ENCODE assay signal across 8 cellular contexts in genomic region chr12:93441111-93441616, GRCh38. TPM values are rescaled to one million over a fixed set of nuclear protein-coding genes. Genes with fewer than 3 reads are reported as not detected.
DNase-seq lines count a peak whose midpoint lies in the region; ATAC-seq, FAIRE-seq and TF ChIP-seq lines count a peak whose summit lies in the region.

No MANE protein-coding gene starts in this region.

- intact Hi-C loops in CD4-positive, alpha-beta T cell (cut with DNase I, micrococcal nuclease) = loop anchor here (2.0 to 10.0 kb wide), 5 partner anchors 64 to 1018 kb away; partner anchors contain the start of genes CEP83 (in 1 of the 2), CRADD (in 1 of the 2), EEA1 (in 1 of the 2) and NUDT4 (in 1 of the 2)
- intact Hi-C loops in left colon (cut with DNase I, micrococcal nuclease) = no loop called here

- peak overlapping the region; percentile 96 for H3K4me3 Mint-ChIP-seq in CD4-positive, alpha-beta T cell
- peak overlapping the region; percentile 90 for H3K4me3 Mint-ChIP-seq in HFFc6

- H3K27me3 ChIP-seq in CD4-positive, alpha-beta T cell (ENCODE audit: control insufficient read depth, insufficient read depth, low read length) = no peaks in the 10 kb centered on the region
- no peaks in the 10 kb centered on the region for H3K27me3 ChIP-seq in bronchial epithelial cell (ENCODE audit: control insufficient read depth, insufficient read depth, low read length)

- H3K9me3 Mint-ChIP-seq in CD4-positive, alpha-beta T cell = no peaks in the 10 kb centered on the region
- H3K9me3 Mint-ChIP-seq in HFFc6 = no peaks in the 10 kb centered on the region

- no peak for TF ChIP-seq CTCF in CD4-positive, alpha-beta T cell (IDR thresholded peaks at IDR 0.05)
- TF ChIP-seq CTCF in HFFc6 (IDR thresholded peaks at IDR 0.05) = no peak
- TF ChIP-seq CTCF in bronchial epithelial cell (IDR thresholded peaks at IDR 0.05; ENCODE audit: insufficient read depth, low read length, severe bottlenecking) = no peak

- ATAC-seq in CD4-positive, alpha-beta T cell (ENCODE audit: poor library complexity) = no peak
- ATAC-seq in left colon (peak; percentile 48), GM21515 (IDR thresholded peaks at IDR 0.05; ENCODE audit: unreplicated experiment) (no peak)

- POLR2A ChIA-PET in CD4-positive, alpha-beta T cell (lab: Charles Lee) = interaction anchor here (0.6 to 2.4 kb wide), 13 partner anchors 12 to 1295 kb away, joined by 3 to 22 read pairs (median 6); partner anchors contain the start of genes BTG1, CRADD, EEA1 and MRPL42

- H3K4me3 ChIP-seq in bronchial epithelial cell (ENCODE audit: low read depth, low read length) = peak overlapping the region; percentile 78

- H3K36me3 ChIP-seq in bronchial epithelial cell (ENCODE audit: control insufficient read depth, insufficient read depth, low read length) = no peaks in the 10 kb centered on the region

- CTCF ChIA-PET in CD4-positive, alpha-beta T cell (lab: Charles Lee) = no interaction called here

- H3K27ac ChIP-seq in CD4-positive, alpha-beta T cell (ENCODE audit: low read depth, low read length) = peak overlapping the region; percentile 89

- H3K27me3 Mint-ChIP-seq in CD4-positive, alpha-beta T cell = no peaks in the 10 kb centered on the region
- H3K27me3 Mint-ChIP-seq in HFFc6 (ENCODE audit: insufficient read depth) = peaks cover 5% of the 10 kb centered on the region; the same call in 1 of the 2 replicates

- no peak for FAIRE-seq in bronchial epithelial cell (lab: Jason Lieb, UNC)

- peak; percentile 12 to 45 (median 19) for DNase-seq in CD4-positive, alpha-beta T cell
- DNase-seq in HFFc6 = no peak
- DNase-seq in T-helper 9 cell = peak; percentile 38
- DNase-seq in bronchial epithelial cell (ENCODE audit: low read depth) = no peak
- DNase-seq in left colon = peak; percentile 37 to 69
- DNase-seq in stimulated activated CD8-positive, alpha-beta memory T cell treated with anti-CD3 and anti-CD28 coated beads, Interleukin-12 subunit alpha, Interleukin-12 subunit beta, amount 100 ng/mL, for 1 hour (ENCODE audit: low read depth) = peak; percentile 9
- DNase-seq in middle frontal gyrus (ENCODE audit: extremely low spot score, low spot score) = no peak

- peaks cover 59% of the 10 kb centered on the region for H3K4me1 Mint-ChIP-seq in CD4-positive, alpha-beta T cell (ENCODE audit: low read depth)
- peaks cover 58% of the 10 kb centered on the region for H3K4me1 Mint-ChIP-seq in HFFc6 (ENCODE audit: low read depth)

- H3K9me3 ChIP-seq in CD4-positive, alpha-beta T cell (ENCODE audit: control insufficient read depth, low read length) = no peaks in the 10 kb centered on the region

- H3K36me3 Mint-ChIP-seq in CD4-positive, alpha-beta T cell (ENCODE audit: low read depth) = peaks cover 10% of the 10 kb centered on the region
- H3K36me3 Mint-ChIP-seq in HFFc6 (ENCODE audit: low read depth) = peaks cover 6% of the 10 kb centered on the region

- peak overlapping the region; percentile 93 for H3K27ac Mint-ChIP-seq in CD4-positive, alpha-beta T cell
- peak overlapping the region; percentile 95 for H3K27ac Mint-ChIP-seq in HFFc6

RNA-seq across cellular contexts. Expression of gene UBE2N, which starts 0.6 kb away (rescaled TPM):
- 100 to 1,000 TPM in 1 of 2 experiments, 10 to 100 TPM in 1; 89.8 to 101 TPM for total RNA-seq in CD4-positive, alpha-beta T cell
- 100 to 1,000 TPM; 143 to 168 (median 157) TPM for total RNA-seq in HFFc6 (2021; fragmentation: NEBNext Ultra II Directional; extraction: Animal tissue kit (Norgen Biotek cat#: 25700))
- total RNA-seq in bronchial epithelial cell (22.9 and 73.1 TPM in 2 replicates), left colon (10 to 100 TPM; 73.1 to 83.5 TPM)

RNA-seq across cellular contexts. Expression of gene MRPL42, which starts 26.1 kb away (rescaled TPM):
- 10 to 100 TPM; 39.0 to 39.3 TPM for total RNA-seq in CD4-positive, alpha-beta T cell
- 10 to 100 TPM; 66.5 to 77.6 (median 73.9) TPM for total RNA-seq in HFFc6 (2021; fragmentation: NEBNext Ultra II Directional; extraction: Animal tissue kit (Norgen Biotek cat#: 25700))
- total RNA-seq in bronchial epithelial cell (82.1 and 131 TPM in 2 replicates), left colon (10 to 100 TPM; 58.2 to 65.1 TPM)

Comparison
In these comparisons a context has a peak if more than half of its experiments do, and no peak if none do; other contexts are left out.
1. DNase-seq: peak in CD4-positive, alpha-beta T cell (10 of 10), T-helper 9 cell (single experiment), left colon (2 of 2) and stimulated activated CD8-positive, alpha-beta memory T cell treated with anti-CD3 and anti-CD28 coated beads, Interleukin-12 subunit alpha, Interleukin-12 subunit beta, amount 100 ng/mL, for 1 hour (single experiment); none in HFFc6 (single experiment), bronchial epithelial cell (single experiment) and middle frontal gyrus (single experiment).
2. intact Hi-C loops: an anchor here in CD4-positive, alpha-beta T cell (2.0 to 10.0 kb wide); none called in left colon.